ENCODE assay signal across 8 cellular contexts in genomic region chr6:153131037-153131981, GRCh38. TPM values are rescaled to one million over a fixed set of nuclear protein-coding genes. Genes with fewer than 3 reads are reported as not detected.
DNase-seq lines count a peak whose midpoint lies in the region; ATAC-seq and TF ChIP-seq lines count a peak whose summit lies in the region.

TSS of gene RGS17 (minus strand) at chr6:153131282. CDS start at chr6:153044018, 87,264 bp downstream.

- H3K27me3 ChIP-seq in fibroblast of lung (ENCODE audit: control insufficient read depth, insufficient read depth, low read length) (no peaks in the 10 kb centered on the region), muscle layer of duodenum (ENCODE audit: low read depth, low read length) (no peaks in the 10 kb centered on the region), tibial artery (peaks cover 0 to 4% of the 10 kb centered on the region in 2 donors)

- no peaks in the 10 kb centered on the region for H3K4me1 ChIP-seq in fibroblast of lung (ENCODE audit: control insufficient read depth, extremely low read depth, insufficient read depth, low read length)
- H3K4me1 ChIP-seq in muscle layer of duodenum (ENCODE audit: control insufficient read depth in 1 of 2, insufficient read depth in 2 of 2, low read length in 2 of 2), result peaks cover 0 to 9% of the 10 kb centered on the region in 2 donors
- peaks cover 0 to 25% (median 19%) of the 10 kb centered on the region in 4 donors for H3K4me1 ChIP-seq in tibial artery

- H3K27ac ChIP-seq in fibroblast of lung (ENCODE audit: insufficient read depth, low read length) (peak within 1 kb of the TSS; percentile 57), muscle layer of duodenum (ENCODE audit: low read length) (no peak within 1 kb of the TSS), tibial artery (peak within 1 kb of the TSS; percentile 69 to 77)

- no peaks in the 10 kb centered on the region for H3K9me3 ChIP-seq in fibroblast of lung (ENCODE audit: control insufficient read depth, insufficient read depth, low read depth, low read length)
- H3K9me3 ChIP-seq in muscle layer of duodenum (ENCODE audit: control insufficient read depth in 1 of 2, low read length in 2 of 2), result no peaks in the 10 kb centered on the region
- H3K9me3 ChIP-seq in tibial artery, result no peaks in the 10 kb centered on the region

- no peak for TF ChIP-seq CTCF in fibroblast of lung (conservative IDR thresholded peaks at IDR 0.05 in 1 of 2, IDR thresholded peaks at IDR 0.05 in 1 of 2; ENCODE audit: low read depth in 1 of 2, low read length in 2 of 2)
- no peak for TF ChIP-seq CTCF in tibial artery (IDR thresholded peaks at IDR 0.05)

- H3K4me2 ChIP-seq in fibroblast of lung (ENCODE audit: extremely low read depth, insufficient read depth, low read length), result peak within 1 kb of the TSS; percentile 89

- intact Hi-C loops in tibial artery (cut with DNase I; ENCODE audit: low total_unique reads), result no loop called here

- H3K4me3 ChIP-seq in fibroblast of lung (replicated peaks in 1 of 4; ENCODE audit: control extremely low read depth in 1 of 4, insufficient read depth in 1 of 4, low read depth in 3 of 4, low read length in 4 of 4) (peak within 1 kb of the TSS; percentile 85 to 95 (median 90)), muscle layer of duodenum (ENCODE audit: low read depth in 1 of 2, low read length in 2 of 2) (peak within 1 kb of the TSS; percentile 48 to 83), tibial artery (peak within 1 kb of the TSS; percentile 59)

- H2AFZ ChIP-seq in fibroblast of lung (ENCODE audit: low read length), result peak within 1 kb of the TSS; percentile 65

- peak within 1 kb of the TSS; percentile 65 for H3K9ac ChIP-seq in fibroblast of lung (ENCODE audit: insufficient read depth, low read length)

- DNase-seq in NCI-H524 (lab: John Stamatoyannopoulos, UW) (peak; percentile 77 to 89), NCI-H524 treated with DMSO at 0.1 percent for 48 hours (lab: John Stamatoyannopoulos, UW) (no peak), NCI-H2107 (lab: John Stamatoyannopoulos, UW) (peak; percentile 55), activated T-cell treated with anti-CD3 and anti-CD28 coated beads for 24 hours (ENCODE audit: low read depth) (peak; percentile 15), fibroblast of lung (ENCODE audit: low read depth in 2 of 2) (peak; percentile 74 to 82), tibial artery (peak in 1 of 2 donors; percentile 77)

- no peaks in the 10 kb centered on the region for H3K36me3 ChIP-seq in fibroblast of lung (ENCODE audit: control insufficient read depth, insufficient read depth, low read length)
- no peaks in the 10 kb centered on the region for H3K36me3 ChIP-seq in muscle layer of duodenum (ENCODE audit: control insufficient read depth in 1 of 2, insufficient read depth in 2 of 2, low read length in 2 of 2)
- no peaks in the 10 kb centered on the region for H3K36me3 ChIP-seq in tibial artery

- peak; percentile 61 for ATAC-seq in HG02678 (IDR thresholded peaks at IDR 0.05; ENCODE audit: unreplicated experiment)

- peaks cover 33% of the 10 kb centered on the region for H3K79me2 ChIP-seq in fibroblast of lung (ENCODE audit: control insufficient read depth, insufficient read depth, low read length)

- no peaks in the 10 kb centered on the region for H4K20me1 ChIP-seq in fibroblast of lung (ENCODE audit: control insufficient read depth, extremely low read depth, insufficient read depth, low read length)

RNA-seq across cellular contexts. Expression of gene RGS17, which starts in this region (rescaled TPM):
- 5.9 and 10.2 TPM in 2 replicates for total RNA-seq in fibroblast of lung
- polyA plus RNA-seq in fibroblast of lung, result 2.1 and 7.3 TPM in 2 replicates
- 1.5 and 5.3 TPM in 2 replicates for polyA plus RNA-seq in fibroblast of lung (2012)
- 0.55 and 1.0 TPM in 2 replicates for polyA minus RNA-seq in fibroblast of lung (ENCODE audit: low replicate concordance)
